In the genomic region with DNA sequence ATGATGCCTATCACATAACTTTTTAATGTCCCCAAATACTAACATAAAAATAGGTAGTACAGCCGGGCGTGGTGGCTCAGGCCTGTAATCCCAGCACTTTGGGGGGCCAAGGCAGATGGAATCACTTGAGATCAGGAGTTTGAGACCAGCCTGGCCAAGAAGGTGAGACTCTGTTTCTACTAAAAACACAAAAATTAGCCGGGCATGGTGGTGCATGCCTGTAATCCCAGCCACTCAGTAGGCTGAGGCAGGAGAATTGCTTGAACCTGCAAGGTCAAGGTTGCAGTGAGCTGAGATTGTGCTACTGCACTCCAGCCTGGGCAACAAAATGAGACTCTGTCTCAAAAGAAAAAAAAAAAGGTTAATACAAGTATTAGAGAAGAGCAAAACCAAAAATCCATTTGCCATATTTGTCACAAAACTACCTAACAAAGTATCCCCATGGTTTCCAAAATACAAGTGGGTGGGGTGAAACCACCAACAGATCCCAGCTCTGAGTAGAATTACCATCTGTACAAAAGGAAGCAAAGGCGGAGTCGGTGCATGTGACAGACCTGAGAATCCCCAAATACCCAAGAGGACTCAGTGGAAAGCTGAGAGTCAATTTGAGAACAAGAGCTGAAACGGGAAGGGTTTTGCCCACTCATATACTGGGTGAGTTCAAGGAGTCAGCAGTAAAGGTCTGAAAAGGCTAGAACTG, we compare ENCODE assay signal across 7 cellular contexts.
DNase-seq lines count a peak whose midpoint lies in the region; ATAC-seq lines count a peak whose summit lies in the region.

No MANE protein-coding gene starts in this region.

- peak; percentile 32 for ATAC-seq in GM19351 (IDR thresholded peaks at IDR 0.05; ENCODE audit: unreplicated experiment)
- peak; percentile 36 for ATAC-seq in HG02973 (IDR thresholded peaks at IDR 0.05; ENCODE audit: unreplicated experiment)
- peak; percentile 43 to 56 for ATAC-seq in activated T-cell treated with anti-CD3 and anti-CD28 coated beads, Interleukin-2, amount 50 U/mL, for 72 hours (replicated peaks in 1 of 2)

- peak; percentile 68 to 71 for DNase-seq in activated T-cell treated with anti-CD3 and anti-CD28 coated beads, Interleukin-2, amount 50 U/mL, for 72 hours
- peak; percentile 71 for DNase-seq in stimulated activated CD4-positive, alpha-beta T cell treated with anti-CD3 and anti-CD28 coated beads, Interleukin-4, amount 100 ng/mL, for 24 hours
- DNase-seq in NCI-H526 treated with DMSO at 0.1 percent for 48 hours (lab: John Stamatoyannopoulos, UW) (no peak), OCI-M2 (lab: John Stamatoyannopoulos, UW; ENCODE audit: unreplicated experiment) (no peak), C1 segment of cervical spinal cord (lab: John Stamatoyannopoulos, UW) (no peak)

- H3K27ac Mint-ChIP-seq in activated T-cell treated with anti-CD3 and anti-CD28 coated beads, Interleukin-2, amount 50 U/mL, for 72 hours: peak overlapping the region; percentile 94

- H3K4me3 Mint-ChIP-seq in activated T-cell treated with anti-CD3 and anti-CD28 coated beads, Interleukin-2, amount 50 U/mL, for 72 hours: peak overlapping the region; percentile 62 to 65

- H3K9me3 Mint-ChIP-seq in activated T-cell treated with anti-CD3 and anti-CD28 coated beads, Interleukin-2, amount 50 U/mL, for 72 hours: peaks cover 2 to 11% of the 10 kb centered on the region in 2 donors

- peaks cover 98% of the 10 kb centered on the region for H3K4me1 Mint-ChIP-seq in activated T-cell treated with anti-CD3 and anti-CD28 coated beads, Interleukin-2, amount 50 U/mL, for 72 hours (ENCODE audit: low read depth)

- H3K27me3 Mint-ChIP-seq in activated T-cell treated with anti-CD3 and anti-CD28 coated beads, Interleukin-2, amount 50 U/mL, for 72 hours (ENCODE audit: low read depth): no peaks in the 10 kb centered on the region

- peaks cover 19 to 35% of the 10 kb centered on the region in 2 donors for H3K36me3 Mint-ChIP-seq in activated T-cell treated with anti-CD3 and anti-CD28 coated beads, Interleukin-2, amount 50 U/mL, for 72 hours (ENCODE audit: insufficient read depth in 2 of 2)

Comparison
In these comparisons a context has a peak if more than half of its experiments do, and no peak if none do; other contexts are left out.
1. DNase-seq: peak in activated T-cell treated with anti-CD3 and anti-CD28 coated beads, Interleukin-2, amount 50 U/mL, for 72 hours (2 of 2) and stimulated activated CD4-positive, alpha-beta T cell treated with anti-CD3 and anti-CD28 coated beads, Interleukin-4, amount 100 ng/mL, for 24 hours (single experiment); none in NCI-H526 treated with DMSO at 0.1 percent for 48 hours (single experiment), OCI-M2 (single experiment) and C1 segment of cervical spinal cord (0 of 14).
2. Peak in every context shown above with its lines, with median percentiles within 50 percentile points of each other: ATAC-seq.